1 cellular context compared by ENCODE assay signal in genomic region chr10:23777153-23777552, GRCh38.
TF ChIP-seq lines count a peak whose summit lies in the region.

No MANE protein-coding gene starts in this region.

TF ChIP-seq in GM23338, 12 proteins besides CTCF, POLR2A, EP300 and RAD21 (continued from another document):
- TF ChIP-seq ZNF462 (CRISPR knock-in tag; IDR thresholded peaks at IDR 0.05), result no peak
- TF ChIP-seq ZNF331 (CRISPR knock-in tag; IDR thresholded peaks at IDR 0.05; ENCODE audit: low read depth), result no peak
- TF ChIP-seq ETS1 (IDR thresholded peaks at IDR 0.05), result no peak
- TF ChIP-seq EZH2phosphoT487 (IDR thresholded peaks at IDR 0.05; ENCODE audit: unreplicated experiment), result no peak
- TF ChIP-seq JUNB (IDR thresholded peaks at IDR 0.05; ENCODE audit: unreplicated experiment), result no peak
- TF ChIP-seq ZNF114 (CRISPR knock-in tag; IDR thresholded peaks at IDR 0.05), result no peak
- no peak for TF ChIP-seq EZH2 (IDR thresholded peaks at IDR 0.05; ENCODE audit: low read depth, unreplicated experiment)
- no peak for TF ChIP-seq NANOG (IDR thresholded peaks at IDR 0.05; ENCODE audit: borderline replicate concordance)
- no peak for TF ChIP-seq POLR2AphosphoS5 (IDR thresholded peaks at IDR 0.05; ENCODE audit: low read depth)
- TF ChIP-seq CREB1 (CRISPR knock-in tag; IDR thresholded peaks at IDR 0.05; ENCODE audit: low read depth), result no peak
